Comparison of ENCODE assay signal across 8 cellular contexts in the genomic region with DNA sequence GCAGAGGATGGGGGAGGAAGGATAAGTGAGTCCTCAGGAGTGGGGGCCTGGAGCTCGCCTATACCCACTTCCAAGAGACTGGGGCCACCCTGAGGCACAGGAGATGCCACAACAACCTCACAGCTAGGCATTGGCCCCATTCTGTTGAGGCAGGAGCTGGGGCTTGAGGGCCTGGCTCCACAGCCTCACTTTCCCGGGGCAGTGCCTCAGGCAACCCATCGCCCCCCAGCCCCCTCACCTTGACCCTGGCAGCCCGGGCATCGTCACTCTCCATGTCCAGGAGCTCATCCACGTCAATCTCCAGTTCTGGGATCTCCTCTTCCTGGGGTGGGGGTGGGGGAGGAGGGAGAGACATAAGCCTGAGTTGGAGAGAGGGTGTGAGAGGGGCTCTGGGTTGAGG. TPM values are rescaled to one million over a fixed set of nuclear protein-coding genes. Genes with fewer than 3 reads are reported as not detected.
DNase-seq lines count a peak whose midpoint lies in the region; ATAC-seq and TF ChIP-seq lines count a peak whose summit lies in the region.

No MANE protein-coding gene starts in this region.

- DNase-seq in activated naive CD4-positive, alpha-beta T cell treated with anti-CD3 and anti-CD28 coated beads for 36 hours = no peak
- DNase-seq in activated naive CD4-positive, alpha-beta T cell (lab: John Stamatoyannopoulos, UW) = no peak
- DNase-seq in astrocyte of the cerebellum (ENCODE audit: low read depth) = no peak
- DNase-seq in lower leg skin (ENCODE audit: low spot score in 2 of 2) = no peak
- no peak for DNase-seq in type B pancreatic cell (ENCODE audit: extremely low spot score, unreplicated experiment)
- no peak for DNase-seq in glomerular visceral epithelial cell (ENCODE audit: extremely low spot score)

- no peak for TF ChIP-seq CTCF in astrocyte of the cerebellum (IDR thresholded peaks at IDR 0.05; ENCODE audit: low read depth, low read length, missing control alignments)
- TF ChIP-seq CTCF in lower leg skin (IDR thresholded peaks at IDR 0.05) = no peak
- TF ChIP-seq CTCF in type B pancreatic cell (conservative IDR thresholded peaks at IDR 0.05) = no peak

- H3K9me3 Mint-ChIP-seq in activated naive CD4-positive, alpha-beta T cell treated with anti-CD3 and anti-CD28 coated beads for 36 hours = no peaks in the 10 kb centered on the region
- no peaks in the 10 kb centered on the region for H3K9me3 Mint-ChIP-seq in type B pancreatic cell

- no peak for TF ChIP-seq POLR2A in lower leg skin (IDR thresholded peaks at IDR 0.05)

- in situ Hi-C loops in astrocyte of the cerebellum (cut with HindIII; ENCODE audit: low sequenced_read_pairs) = no loop called here

- ATAC-seq in HG03439 (IDR thresholded peaks at IDR 0.05; ENCODE audit: unreplicated experiment) = no peak
- ATAC-seq in HG03135 (IDR thresholded peaks at IDR 0.05; ENCODE audit: unreplicated experiment) = no peak

- CTCF ChIA-PET in activated naive CD4-positive, alpha-beta T cell treated with anti-CD3 and anti-CD28 coated beads for 36 hours (lab: Charles Lee) = interaction anchor here (0.8 to 1.9 kb wide), 3 partner anchors 27 to 59 kb away, joined by 3 to 6 read pairs (median 4); no protein-coding TSS in a partner anchor

- no peaks in the 10 kb centered on the region for H3K27me3 Mint-ChIP-seq in activated naive CD4-positive, alpha-beta T cell treated with anti-CD3 and anti-CD28 coated beads for 36 hours (ENCODE audit: low read depth)
- H3K27me3 Mint-ChIP-seq in type B pancreatic cell = no peaks in the 10 kb centered on the region

- peaks cover 18% of the 10 kb centered on the region for H3K36me3 Mint-ChIP-seq in activated naive CD4-positive, alpha-beta T cell treated with anti-CD3 and anti-CD28 coated beads for 36 hours (ENCODE audit: low read depth)
- H3K36me3 Mint-ChIP-seq in type B pancreatic cell = peaks cover 3% of the 10 kb centered on the region

- H3K4me1 Mint-ChIP-seq in activated naive CD4-positive, alpha-beta T cell treated with anti-CD3 and anti-CD28 coated beads for 36 hours (ENCODE audit: low read depth) = peaks cover 25% of the 10 kb centered on the region
- peaks cover 19% of the 10 kb centered on the region for H3K4me1 Mint-ChIP-seq in type B pancreatic cell (ENCODE audit: unreplicated experiment)

- 18 to 19% methylated on average over 6 of the region's 6 CpGs for WGBS in lower leg skin, 2 donors

- intact Hi-C loops in activated naive CD4-positive, alpha-beta T cell treated with anti-CD3 and anti-CD28 coated beads for 36 hours (cut with micrococcal nuclease) = loop anchor here (5.0 to 10.0 kb wide), 2 partner anchors 632 to 840 kb away; a partner anchor contains a TSS
- intact Hi-C loops in lower leg skin (cut with DNase I; ENCODE audit: low total_unique reads) = no loop called here

- H3K4me3 ChIP-seq in astrocyte of the cerebellum (ENCODE audit: low read depth, low read length) (peak overlapping the region; percentile 71), lower leg skin (ENCODE audit: low read depth, poor library complexity, severe bottlenecking) (peak overlapping the region; percentile 74)

- H3K27ac Mint-ChIP-seq in activated naive CD4-positive, alpha-beta T cell treated with anti-CD3 and anti-CD28 coated beads for 36 hours = peak overlapping the region; percentile 91
- peak overlapping the region; percentile 99 for H3K27ac Mint-ChIP-seq in type B pancreatic cell

- H3K4me3 Mint-ChIP-seq in activated naive CD4-positive, alpha-beta T cell treated with anti-CD3 and anti-CD28 coated beads for 36 hours = peak overlapping the region; percentile 95
- H3K4me3 Mint-ChIP-seq in type B pancreatic cell = peak overlapping the region; percentile 94

RNA-seq across cellular contexts. Expression of a gene that starts 1.8 kb away (rescaled TPM):
- total RNA-seq in activated naive CD4-positive, alpha-beta T cell treated with anti-CD3 and anti-CD28 coated beads for 36 hours = 100 to 1,000 TPM; 216 to 227 TPM
- total RNA-seq in lower leg skin (100 to 1,000 TPM; 178 to 230 (median 203) TPM), type B pancreatic cell (ENCODE audit: low replicate concordance) (187 and 274 TPM in 2 replicates)

RNA-seq across cellular contexts. Expression of a gene that starts 4.1 kb away (rescaled TPM):
- 10 to 100 TPM; 17.2 to 20.0 TPM for total RNA-seq in activated naive CD4-positive, alpha-beta T cell treated with anti-CD3 and anti-CD28 coated beads for 36 hours
- 10 to 100 TPM; 47.7 to 70.3 (median 56.4) TPM for total RNA-seq in lower leg skin
- total RNA-seq in type B pancreatic cell (ENCODE audit: low replicate concordance) = 52.8 and 69.6 TPM in 2 replicates

RNA-seq across cellular contexts. Expression of a gene that starts 6.4 kb away (rescaled TPM):
- 1 to 10 TPM; 4.4 to 4.7 TPM for total RNA-seq in activated naive CD4-positive, alpha-beta T cell treated with anti-CD3 and anti-CD28 coated beads for 36 hours
- total RNA-seq in lower leg skin (10 to 100 TPM; 30.5 to 38.4 (median 37.4) TPM), type B pancreatic cell (ENCODE audit: low replicate concordance) (40.7 and 56.2 TPM in 2 replicates)

RNA-seq across cellular contexts. Expression of a gene that starts 10.6 kb away (rescaled TPM):
- total RNA-seq in activated naive CD4-positive, alpha-beta T cell treated with anti-CD3 and anti-CD28 coated beads for 36 hours = 10 to 100 TPM; 64.2 to 74.5 TPM
- total RNA-seq in lower leg skin (10 to 100 TPM; 45.9 to 71.2 (median 65.6) TPM), type B pancreatic cell (ENCODE audit: low replicate concordance) (66.3 and 71.8 TPM in 2 replicates)

RNA-seq across cellular contexts. Expression of a gene that starts 14.6 kb away (rescaled TPM):
- total RNA-seq in activated naive CD4-positive, alpha-beta T cell treated with anti-CD3 and anti-CD28 coated beads for 36 hours = 10 to 100 TPM; 16.9 to 19.3 TPM
- total RNA-seq in lower leg skin (10 to 100 TPM; 19.2 to 37.6 (median 30.8) TPM), type B pancreatic cell (ENCODE audit: low replicate concordance) (48.2 and 50.8 TPM in 2 replicates)
